ENCODE assay signal across 11 cellular contexts in genomic region chr2:239485622-239486021, GRCh38.
"Had no signal": no experiment of that assay in that cellular context is flagged by ENCODE, and none has a peak within 500 bp of the region (broad histone marks: within the 10 kb centered on the region; RNA-seq: fewer than 3 reads in every experiment).

No MANE protein-coding gene starts in this region.

- H3K4me3 ChIP-seq: GM23248, GM23338, HAP-1 had no signal

- H3K4me1 Mint-ChIP-seq: GM23338 had no signal

- H3K9me3 ChIP-seq: HAP-1 had no signal

- DNase-seq: GM23248, GOT3, H7, H9, HCEC 1CT, HFFc6 had no signal

- H3K36me3 ChIP-seq: HAP-1 had no signal

- H3K4me1 ChIP-seq: HAP-1 had no signal

- FAIRE-seq: H1, H54 had no signal

- H3K9me3 Mint-ChIP-seq: GM23338 had no signal

- ATAC-seq: GM23338, HCT116 had no signal

- H3K27ac Mint-ChIP-seq: GM23338, H9, HFFc6 had no signal

- H3K27ac ChIP-seq: GM23248 had no signal

- H3K4me3 Mint-ChIP-seq: GM23338, H9, HFFc6 had no signal

- H3K9ac ChIP-seq: GM23248 had no signal
